32 cellular contexts compared by ENCODE assay signal in the genomic region with DNA sequence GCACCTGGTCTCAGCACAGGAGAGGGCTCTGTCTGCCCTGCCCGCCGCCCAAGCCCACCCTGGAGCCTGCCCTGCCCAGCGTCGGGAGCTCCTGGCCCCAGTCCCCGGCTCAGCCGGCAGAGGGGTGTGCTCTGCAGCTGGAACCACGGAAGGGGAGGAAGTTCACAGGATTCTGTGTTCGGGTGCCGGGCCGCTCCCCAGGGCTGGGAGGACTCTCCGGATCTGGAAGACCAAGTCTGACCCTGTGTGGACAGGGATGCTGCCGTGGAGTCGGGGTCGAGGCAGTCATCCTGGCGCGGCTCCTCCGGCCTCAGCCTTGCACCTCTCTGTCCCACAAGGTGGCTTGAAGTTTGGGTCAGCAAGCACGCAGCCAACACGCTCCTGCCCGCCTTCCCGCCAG.
"Had no signal": no experiment of that assay in that cellular context is flagged by ENCODE, and none has a peak within 500 bp of the region (broad histone marks: within the 10 kb centered on the region; RNA-seq: fewer than 3 reads in every experiment).

No MANE protein-coding gene starts in this region.

- H3K4me1 ChIP-seq: ascending aorta had no signal

- H3K27me3 ChIP-seq: ascending aorta, cardiac muscle cell had no signal

- H3K27ac ChIP-seq: ascending aorta, cardiac muscle cell, WERI-Rb-1 had no signal

- H3K36me3 ChIP-seq: ascending aorta, cardiac muscle cell, WERI-Rb-1 had no signal

- DNase-seq: activated CD4-positive, alpha-beta memory T cell treated with anti-CD3 and anti-CD28 coated beads, Interleukin-2, amount 10 ng/mL, durations not matched to agents 7 days and 5 days; activated CD4-positive, alpha-beta T cell treated with anti-CD3 and anti-CD28 coated beads for 1 hour; activated CD4-positive, alpha-beta T cell treated with anti-CD3 and anti-CD28 coated beads for 36 hours; activated CD4-positive, alpha-beta T cell treated with anti-CD3 and anti-CD28 coated beads for 48 hours; activated CD4-positive, alpha-beta T cell treated with anti-CD3 and anti-CD28 coated beads, Interleukin-2, amount 10 ng/mL, durations not matched to agents 7 days and 5 days; activated CD4-positive, alpha-beta T cell treated with anti-CD3 and anti-CD28 coated beads, Interleukin-2, amount 50 U/mL, for 48 hours; activated CD4-positive, CD25-positive, alpha-beta regulatory T cell; activated CD8-positive, alpha-beta memory T cell treated with anti-CD3 and anti-CD28 coated beads for 24 hours; activated CD8-positive, alpha-beta memory T cell treated with anti-CD3 and anti-CD28 coated beads, Interleukin-2, amount 10 ng/mL, durations not matched to agents 7 days and 5 days; activated CD8-positive, alpha-beta memory T cell treated with anti-CD3 and anti-CD28 coated beads, Interleukin-2, amount 50 U/mL, for 48 hours; activated CD8-positive, alpha-beta T cell treated with anti-CD3 and anti-CD28 coated beads, Interleukin-2, amount 10 ng/mL, durations not matched to agents 7 days and 5 days; activated effector memory CD4-positive, alpha-beta T cell treated with Interleukin-2 at 50 U/mL for 16 hours; activated gamma-delta T cell; activated naive CD4-positive, alpha-beta T cell treated with anti-CD3 and anti-CD28 coated beads, Interleukin-2, amount 10 ng/mL, durations not matched to agents 7 days and 5 days; activated naive CD4-positive, alpha-beta T cell treated with Interleukin-2 at 50 U/mL for 16 hours; activated naive CD8-positive, alpha-beta T cell treated with anti-CD3 and anti-CD28 coated beads, Interleukin-2, amount 10 ng/mL, durations not matched to agents 7 days and 5 days; activated naive CD8-positive, alpha-beta T cell treated with anti-CD3 and anti-CD28 coated beads, Interleukin-2, amount 50 U/mL, for 24 hours; activated T-cell treated with anti-CD3 and anti-CD28 coated beads, Interleukin-2, amount 50 U/mL, for 24 hours; activated T-cell treated with anti-CD3 and anti-CD28 coated beads, Interleukin-2, amount 50 U/mL, for 48 hours; amygdala; anterior cingulate cortex; caudate nucleus; cerebellar nuclear complex; T-helper 2 cell; T-helper 9 cell; WERI-Rb-1 had no signal

- H3K4me3 ChIP-seq: ascending aorta, cardiac muscle cell had no signal

- H3K9me3 ChIP-seq: ascending aorta had no signal

- FAIRE-seq: bronchial epithelial cell, TTC549 had no signal

- ATAC-seq: activated CD4-positive, alpha-beta T cell treated with anti-CD3 and anti-CD28 coated beads for 36 hours; activated CD4-positive, CD25-positive, alpha-beta regulatory T cell treated with anti-CD3 and anti-CD28 coated beads, Interleukin-2, amount 50 U/mL, for 24 hours; activated CD8-positive, alpha-beta memory T cell treated with anti-CD3 and anti-CD28 coated beads, Interleukin-2, amount 10 ng/mL, durations not matched to agents 7 days and 5 days; activated CD8-positive, alpha-beta T cell treated with anti-CD3 and anti-CD28 coated beads, Interleukin-2, amount 10 ng/mL, durations not matched to agents 7 days and 5 days; activated naive CD8-positive, alpha-beta T cell treated with anti-CD3 and anti-CD28 coated beads, Interleukin-2, amount 50 U/mL, for 24 hours; WTC11 had no signal
